ENCODE assay signal across 17 cellular contexts in the genomic region with DNA sequence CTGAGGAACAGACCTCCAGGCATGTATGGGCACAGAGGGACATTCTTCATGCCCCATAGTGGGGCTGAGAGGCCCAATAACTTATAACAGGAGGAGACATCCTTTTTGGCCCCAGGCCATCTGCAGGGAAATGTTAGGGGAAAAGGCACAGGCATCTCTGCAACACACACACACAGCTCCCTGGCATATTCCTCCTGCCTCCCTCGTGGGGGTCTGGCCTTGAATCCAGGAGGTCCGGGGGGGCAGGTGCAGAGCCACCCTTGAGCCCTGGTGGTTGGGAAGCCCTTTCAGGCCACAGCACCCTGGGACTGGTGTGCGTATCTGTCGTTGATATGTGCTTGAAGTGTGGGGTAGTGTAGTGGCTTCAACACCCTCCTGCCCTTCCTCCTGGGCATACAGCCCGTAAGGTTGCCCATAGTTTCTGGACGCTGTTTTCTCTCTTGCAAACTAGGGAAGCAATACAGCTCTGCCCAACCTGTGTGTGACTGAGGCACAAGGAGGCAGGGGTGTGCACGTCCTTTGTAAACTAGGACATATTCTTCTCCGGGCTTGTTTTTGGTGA.
DNase-seq lines count a peak whose midpoint lies in the region; TF ChIP-seq lines count a peak whose summit lies in the region.
"Had no signal": no experiment of that assay in that cellular context is flagged by ENCODE, and none has a peak within 500 bp of the region (broad histone marks: within the 10 kb centered on the region; RNA-seq: fewer than 3 reads in every experiment).

No MANE protein-coding gene starts in this region.

- H2AK5ac ChIP-seq in neuronal stem cell (ENCODE audit: low read depth, low read length) = no peak overlapping the region

- no peak overlapping the region for H3K4me3 ChIP-seq in HEK293 (ENCODE audit: low read depth, low read length)
- H3K4me3 ChIP-seq in neuronal stem cell (ENCODE audit: low read length in 2 of 2) = no peak overlapping the region
- H3K4me3 ChIP-seq: BLaER1 treated with 17β-estradiol and CSF1 and Interleukin-3, amounts not matched to agents 10 nM and 100 nM had no signal

- peak overlapping the region; percentile 1 for H3K18ac ChIP-seq in neuronal stem cell (ENCODE audit: low read length)

- no CpG with 5 or more reads among the region's 8 CpGs for WGBS in neuronal stem cell (ENCODE audit: extremely low coverage in 2 of 2, insufficient read length in 2 of 2, insufficient replicate concordance in 1 of 2), 2 donors

- H3K36me3 ChIP-seq in HEK293 (ENCODE audit: control insufficient read depth in 2 of 2, insufficient read depth in 1 of 2, low read length in 2 of 2) (no peaks in the 10 kb centered on the region), neuronal stem cell (replicated peaks in 1 of 2; ENCODE audit: control insufficient read depth in 2 of 2, insufficient read depth in 2 of 2, low read length in 2 of 2) (no peaks in the 10 kb centered on the region)
- H3K36me3 ChIP-seq: BLaER1 treated with 17β-estradiol and CSF1 and Interleukin-3, amounts not matched to agents 10 nM and 100 nM had no signal

- no peaks in the 10 kb centered on the region for H3K9me3 ChIP-seq in HEK293 (ENCODE audit: control insufficient read depth, insufficient read depth, low read depth, low read length)
- H3K9me3 ChIP-seq in neuronal stem cell (replicated peaks in 1 of 2; ENCODE audit: control insufficient read depth in 2 of 2, insufficient read depth in 1 of 2, low read depth in 1 of 2, low read length in 2 of 2) = peaks cover 0 to 4% of the 10 kb centered on the region in 2 donors
- H3K9me3 ChIP-seq: BLaER1 treated with 17β-estradiol and CSF1 and Interleukin-3, amounts not matched to agents 10 nM and 100 nM had no signal

- H3K4ac ChIP-seq in neuronal stem cell (ENCODE audit: low read length) = no peak overlapping the region

- H3K79me1 ChIP-seq in neuronal stem cell (ENCODE audit: low read depth, low read length) = no peaks in the 10 kb centered on the region

- H2BK5ac ChIP-seq in neuronal stem cell (ENCODE audit: low read length) = no peak overlapping the region

- peaks cover 0 to 29% (median 7%) of the 10 kb centered on the region in 3 experiments for H3K27me3 ChIP-seq in neuronal stem cell (ENCODE audit: control insufficient read depth in 3 of 3, insufficient read depth in 3 of 3, low read depth in 1 of 3, low read length in 3 of 3)
- H3K27me3 ChIP-seq: BLaER1 treated with 17β-estradiol and CSF1 and Interleukin-3, amounts not matched to agents 10 nM and 100 nM had no signal

- CTCF ChIA-PET in HEK293 (lab: Yijun Ruan, JAX) = interaction anchor here (0.5 to 3.9 kb wide), 7 partner anchors 15 to 501 kb away, joined by 3 to 28 read pairs (median 4); no protein-coding TSS in a partner anchor

- H2BK15ac ChIP-seq in neuronal stem cell (ENCODE audit: low read length) = no peak overlapping the region

- peak; percentile 34 for DNase-seq in NCI-H2171 treated with DMSO at 0.1 percent for 48 hours (lab: John Stamatoyannopoulos, UW)
- no peak for DNase-seq in NCI-H2171 (lab: John Stamatoyannopoulos, UW)
- DNase-seq in neuronal stem cell (ENCODE audit: low spot score) = no peak
- DNase-seq in NCI-H82 treated with DMSO at 0.1 percent for 48 hours (lab: John Stamatoyannopoulos, UW; ENCODE audit: unreplicated experiment) = no peak
- no peak for DNase-seq in COLO668 (lab: John Stamatoyannopoulos, UW; ENCODE audit: unreplicated experiment)
- DNase-seq: CD8-positive, alpha-beta memory T cell; GDM1; H9; KBM-7; NCI-H1436 treated with DMSO at 0.1 percent for 48 hours; NCI-H2029; NCI-H510A; NCI-H774; PC-3 had no signal

- no peak overlapping the region for H2AFZ ChIP-seq in neuronal stem cell (ENCODE audit: low read length)

- no peak overlapping the region for H3K27ac ChIP-seq in HEK293 (ENCODE audit: extremely low read depth, low read depth, low read length)
- peak overlapping the region; percentile 46 for H3K27ac ChIP-seq in angular gyrus (ENCODE audit: low read depth, low read length)
- no peak overlapping the region for H3K27ac ChIP-seq in neuronal stem cell (replicated peaks; ENCODE audit: low read length)
- H3K27ac ChIP-seq: BLaER1 treated with 17β-estradiol and CSF1 and Interleukin-3, amounts not matched to agents 10 nM and 100 nM had no signal

- H4K8ac ChIP-seq in neuronal stem cell (ENCODE audit: low read depth, low read length) = no peak overlapping the region

- H2BK120ac ChIP-seq in neuronal stem cell (ENCODE audit: low read depth, low read length) = no peak overlapping the region

- no peaks in the 10 kb centered on the region for H3K4me1 ChIP-seq in HEK293 (ENCODE audit: control insufficient read depth, insufficient read depth, low read length)
- peaks cover 7 to 14% of the 10 kb centered on the region in 2 donors for H3K4me1 ChIP-seq in neuronal stem cell (ENCODE audit: control insufficient read depth in 2 of 2, insufficient read depth in 1 of 2, low read depth in 1 of 2, low read length in 2 of 2)
- H3K4me1 ChIP-seq: BLaER1 treated with 17β-estradiol and CSF1 and Interleukin-3, amounts not matched to agents 10 nM and 100 nM had no signal

- POLR2A ChIA-PET in HEK293 (lab: Yijun Ruan, JAX) = no interaction called here

- H3K14ac ChIP-seq in neuronal stem cell (ENCODE audit: low read length) = no peak overlapping the region

- no peak overlapping the region for H3K9ac ChIP-seq in neuronal stem cell (ENCODE audit: low read depth, low read length, poor library complexity)
- H3K9ac ChIP-seq: BLaER1 treated with 17β-estradiol and CSF1 and Interleukin-3, amounts not matched to agents 10 nM and 100 nM had no signal

- H3K23ac ChIP-seq in neuronal stem cell (ENCODE audit: low read depth, low read length, poor library complexity) = no peak overlapping the region

- no peak overlapping the region for H4K91ac ChIP-seq in neuronal stem cell (ENCODE audit: low read depth, low read length, poor library complexity)

- H2BK12ac ChIP-seq in neuronal stem cell (ENCODE audit: low read length) = no peak overlapping the region

- no peak for TF ChIP-seq CTCF in HEK293 (tag by site-specific recombination; IDR thresholded peaks at IDR 0.05)

- H3K4me2 ChIP-seq in neuronal stem cell (ENCODE audit: insufficient read depth, low read length, poor library complexity, severe bottlenecking) = no peak overlapping the region
- H3K4me2 ChIP-seq: BLaER1 treated with 17β-estradiol and CSF1 and Interleukin-3, amounts not matched to agents 10 nM and 100 nM had no signal

TF ChIP-seq in HEK293, 187 proteins besides CTCF, POLR2A, EP300 and RAD21:
- TF ChIP-seq BCL11B (tag by site-specific recombination; IDR thresholded peaks at IDR 0.05; ENCODE audit: low read depth) = no peak
- TF ChIP-seq ZBTB1 (tag by site-specific recombination; IDR thresholded peaks at IDR 0.05) = no peak
- TF ChIP-seq RBAK (tag by site-specific recombination; IDR thresholded peaks at IDR 0.05) = no peak
- peak; percentile 26; the same call in 1 of the 2 replicates for TF ChIP-seq ZIC2 (tag by site-specific recombination; IDR thresholded peaks at IDR 0.05)
- TF ChIP-seq, protein P1, sequence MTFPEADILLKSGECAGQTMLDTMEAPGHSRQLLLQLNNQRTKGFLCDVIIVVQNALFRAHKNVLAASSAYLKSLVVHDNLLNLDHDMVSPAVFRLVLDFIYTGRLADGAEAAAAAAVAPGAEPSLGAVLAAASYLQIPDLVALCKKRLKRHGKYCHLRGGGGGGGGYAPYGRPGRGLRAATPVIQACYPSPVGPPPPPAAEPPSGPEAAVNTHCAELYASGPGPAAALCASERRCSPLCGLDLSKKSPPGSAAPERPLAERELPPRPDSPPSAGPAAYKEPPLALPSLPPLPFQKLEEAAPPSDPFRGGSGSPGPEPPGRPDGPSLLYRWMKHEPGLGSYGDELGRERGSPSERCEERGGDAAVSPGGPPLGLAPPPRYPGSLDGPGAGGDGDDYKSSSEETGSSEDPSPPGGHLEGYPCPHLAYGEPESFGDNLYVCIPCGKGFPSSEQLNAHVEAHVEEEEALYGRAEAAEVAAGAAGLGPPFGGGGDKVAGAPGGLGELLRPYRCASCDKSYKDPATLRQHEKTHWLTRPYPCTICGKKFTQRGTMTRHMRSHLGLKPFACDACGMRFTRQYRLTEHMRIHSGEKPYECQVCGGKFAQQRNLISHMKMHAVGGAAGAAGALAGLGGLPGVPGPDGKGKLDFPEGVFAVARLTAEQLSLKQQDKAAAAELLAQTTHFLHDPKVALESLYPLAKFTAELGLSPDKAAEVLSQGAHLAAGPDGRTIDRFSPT (tag by site-specific recombination; IDR thresholded peaks at IDR 0.05) = no peak
- no peak for TF ChIP-seq ZNF248 (tag by site-specific recombination; IDR thresholded peaks at IDR 0.05)
- TF ChIP-seq MEIS1 (CRISPR knock-in tag; IDR thresholded peaks at IDR 0.05; ENCODE audit: borderline replicate concordance) = no peak
- no peak for TF ChIP-seq ZBTB20 (tag by site-specific recombination; IDR thresholded peaks at IDR 0.05)
- no peak for TF ChIP-seq ZNF223 (tag by site-specific recombination; IDR thresholded peaks at IDR 0.05)
- TF ChIP-seq GLIS1 (tag by site-specific recombination; IDR thresholded peaks at IDR 0.05) = peak; percentile 16; the same call in 1 of the 2 replicates
- no peak for TF ChIP-seq ZNF621 (tag by site-specific recombination; IDR thresholded peaks at IDR 0.05)
- TF ChIP-seq ZNF133 (tag by site-specific recombination; IDR thresholded peaks at IDR 0.05) = no peak
